Comparison of ENCODE assay signal across 17 cellular contexts in genomic region chr19:31334101-31334848, GRCh38. TPM values are rescaled to one million over a fixed set of nuclear protein-coding genes. Genes with fewer than 3 reads are reported as not detected.
DNase-seq lines count a peak whose midpoint lies in the region; ATAC-seq and TF ChIP-seq lines count a peak whose summit lies in the region.
"Had no signal": no experiment of that assay in that cellular context is flagged by ENCODE, and none has a peak within 500 bp of the region (broad histone marks: within the 10 kb centered on the region; RNA-seq: fewer than 3 reads in every experiment).

No MANE protein-coding gene starts in this region.

- H3K4me2 ChIP-seq in IMR-90 (ENCODE audit: low read depth, low read length) = peak overlapping the region; percentile 20; the same call in 1 of the 2 replicates

- peaks cover 10% of the 10 kb centered on the region for H3K36me3 ChIP-seq in IMR-90 (ENCODE audit: control insufficient read depth, insufficient read depth, low read length)

- peak overlapping the region; percentile 65 for H2BK20ac ChIP-seq in IMR-90 (ENCODE audit: low read depth, low read length)

- peak overlapping the region; percentile 73 for H2BK120ac ChIP-seq in IMR-90 (ENCODE audit: low read depth, low read length)

- H3K27me3 Mint-ChIP-seq in MCF 10A (ENCODE audit: insufficient read depth, unreplicated experiment) = no peaks in the 10 kb centered on the region
- H3K27me3 Mint-ChIP-seq in activated CD8-positive, alpha-beta T cell treated with anti-CD3 and anti-CD28 coated beads for 36 hours = peaks cover 18% of the 10 kb centered on the region

- H4K20me1 ChIP-seq in IMR-90 (ENCODE audit: insufficient read depth, low read length) = peaks cover 19% of the 10 kb centered on the region

- in situ Hi-C loops in IMR-90 (cut with MboI; ENCODE audit: low sequenced_read_pairs) = loop anchor here (25.0 kb wide), 1 partner anchor 1028 kb away; no protein-coding TSS in a partner anchor

- H2AK9ac ChIP-seq in IMR-90 (replicated peaks; ENCODE audit: low read depth, low read length, poor library complexity) = peak overlapping the region; percentile 47

- H2BK15ac ChIP-seq in IMR-90 (ENCODE audit: low read depth, low read length) = peak overlapping the region; percentile 74

- no peak overlapping the region for H3K56ac ChIP-seq in IMR-90 (ENCODE audit: extremely low read depth, insufficient read depth, low read length)

- peak overlapping the region; percentile 83 for H4K5ac ChIP-seq in IMR-90 (ENCODE audit: low read depth, low read length)

- H3K9me1 ChIP-seq in IMR-90 (ENCODE audit: insufficient read depth, low read length) = peaks cover 48% of the 10 kb centered on the region

- H3K4me1 Mint-ChIP-seq in MCF 10A (ENCODE audit: insufficient read depth, unreplicated experiment) = no peaks in the 10 kb centered on the region
- peaks cover 4% of the 10 kb centered on the region for H3K4me1 Mint-ChIP-seq in activated CD8-positive, alpha-beta T cell treated with anti-CD3 and anti-CD28 coated beads for 36 hours (ENCODE audit: low read depth)

- H3K4me1 ChIP-seq in IMR-90 (ENCODE audit: control insufficient read depth, insufficient read depth, low read length) (peaks cover 65% of the 10 kb centered on the region), foreskin keratinocyte (peaks cover 19% of the 10 kb centered on the region)

- CTCF ChIA-PET in IMR-90 (lab: Yijun Ruan, JAX) (interaction anchor here (1.4 kb wide), 1 partner anchor 13 kb away, joined by 3 read pairs; no protein-coding TSS in a partner anchor), MCF 10A (lab: Yijun Ruan, JAX) (interaction anchor here (0.5 to 0.6 kb wide), 2 partner anchors 384 to 1388 kb away, joined by 3 read pairs; no protein-coding TSS in a partner anchor)
- CTCF ChIA-PET in activated CD8-positive, alpha-beta T cell treated with anti-CD3 and anti-CD28 coated beads for 36 hours (lab: Charles Lee) = no interaction called here

- H3K4me3 ChIP-seq in AG10803 (ENCODE audit: low read length) (no peak overlapping the region), IMR-90 (ENCODE audit: insufficient read depth, low read depth, low read length) (no peak overlapping the region)
- H3K4me3 ChIP-seq: GM12878 had no signal

- TF ChIP-seq CTCF in AG10803 (conservative IDR thresholded peaks at IDR 0.05; ENCODE audit: low read length) (no peak), IMR-90 (conservative IDR thresholded peaks at IDR 0.05; ENCODE audit: low read depth, low read length) (no peak), MCF 10A (IDR thresholded peaks at IDR 0.05; ENCODE audit: unreplicated experiment) (no peak), foreskin keratinocyte (conservative IDR thresholded peaks at IDR 0.05) (no peak)
- TF ChIP-seq CTCF in activated CD8-positive, alpha-beta T cell treated with anti-CD3 and anti-CD28 coated beads for 36 hours (IDR thresholded peaks at IDR 0.05) = no peak

- peak overlapping the region; percentile 79 for H2AK5ac ChIP-seq in IMR-90 (ENCODE audit: low read depth, low read length)

- peak overlapping the region; percentile 36 to 61 for H4K8ac ChIP-seq in IMR-90 (ENCODE audit: low read depth in 2 of 2, low read length in 2 of 2)

- H3K27ac Mint-ChIP-seq in MCF 10A (ENCODE audit: low read depth, unreplicated experiment) = no peak overlapping the region
- H3K27ac Mint-ChIP-seq in activated CD8-positive, alpha-beta T cell treated with anti-CD3 and anti-CD28 coated beads for 36 hours = no peak overlapping the region
- H3K27ac Mint-ChIP-seq: activated CD4-positive, alpha-beta memory T cell treated with anti-CD3 and anti-CD28 coated beads for 36 hours; CD8-positive, alpha-beta memory T cell; endodermal cell had no signal

- no peak overlapping the region for H3K9ac ChIP-seq in IMR-90 (ENCODE audit: low read depth, low read length)

- H3K27ac ChIP-seq in IMR-90 (ENCODE audit: insufficient read depth, low read length) = peak overlapping the region; percentile 86
- no peak overlapping the region for H3K27ac ChIP-seq in foreskin keratinocyte

- BruUV-seq in IMR-90 (replicated peaks; lab: Mats Ljungman, UMichigan) (no TSS peak), MCF 10A (replicated peaks; lab: Mats Ljungman, UMichigan) (no TSS peak)

- H3K9me3 Mint-ChIP-seq in MCF 10A (ENCODE audit: unreplicated experiment) = peaks cover 22% of the 10 kb centered on the region
- no peaks in the 10 kb centered on the region for H3K9me3 Mint-ChIP-seq in activated CD8-positive, alpha-beta T cell treated with anti-CD3 and anti-CD28 coated beads for 36 hours
- H3K9me3 Mint-ChIP-seq: activated CD4-positive, alpha-beta memory T cell treated with anti-CD3 and anti-CD28 coated beads for 36 hours; activated naive CD4-positive, alpha-beta T cell treated with anti-CD3 and anti-CD28 coated beads, Interleukin-2, amount 50 U/mL, for 72 hours; activated T-cell treated with anti-CD3 and anti-CD28 coated beads, Interleukin-2, amount 50 U/mL, for 4 hours; CD8-positive, alpha-beta memory T cell; endodermal cell had no signal

- H3K23ac ChIP-seq in IMR-90 (ENCODE audit: low read depth, low read length) = peak overlapping the region; percentile 76

- peak overlapping the region; percentile 69 for H2BK5ac ChIP-seq in IMR-90 (ENCODE audit: low read depth, low read length, poor library complexity, severe bottlenecking)

- ATAC-seq in IMR-90 (ENCODE audit: low read depth) (no peak), foreskin keratinocyte (peak; percentile 83), HG03135 (IDR thresholded peaks at IDR 0.05; ENCODE audit: unreplicated experiment) (no peak)
- no peak for ATAC-seq in activated CD8-positive, alpha-beta T cell treated with anti-CD3 and anti-CD28 coated beads for 36 hours
- ATAC-seq: activated naive CD4-positive, alpha-beta T cell treated with anti-CD3 and anti-CD28 coated beads, Interleukin-2, amount 50 U/mL, for 72 hours; activated T-cell treated with anti-CD3 and anti-CD28 coated beads, Interleukin-2, amount 50 U/mL, for 4 hours; GM12878 had no signal

- H3K18ac ChIP-seq in IMR-90 (ENCODE audit: low read depth, low read length) = peak overlapping the region; percentile 70

- peaks cover 24 to 92% of the 10 kb centered on the region in 2 experiments for H3K79me1 ChIP-seq in IMR-90 (ENCODE audit: low read depth in 1 of 2, low read length in 2 of 2)

- H4K91ac ChIP-seq in IMR-90 (ENCODE audit: insufficient read depth, low read depth, low read length) = peak overlapping the region; percentile 74

- no CpG with 5 or more reads among the region's 7 CpGs for WGBS in IMR-90 (ENCODE audit: extremely low coverage in 2 of 2, insufficient read length in 1 of 2), 2 experiments

- no peak for TF ChIP-seq RAD21 in IMR-90 (IDR thresholded peaks at IDR 0.05; ENCODE audit: low read length)

- dilution Hi-C loops in IMR-90 (cut with HindIII; ENCODE audit: low sequenced_read_pairs, unreplicated experiment) = no loop called here

- H3K4me3 Mint-ChIP-seq in MCF 10A (ENCODE audit: unreplicated experiment) = no peak overlapping the region
- no peak overlapping the region for H3K4me3 Mint-ChIP-seq in activated CD8-positive, alpha-beta T cell treated with anti-CD3 and anti-CD28 coated beads for 36 hours
- H3K4me3 Mint-ChIP-seq: activated CD4-positive, alpha-beta memory T cell treated with anti-CD3 and anti-CD28 coated beads for 36 hours; activated T-cell treated with anti-CD3 and anti-CD28 coated beads, Interleukin-2, amount 50 U/mL, for 4 hours; CD8-positive, alpha-beta memory T cell; endodermal cell had no signal

- H3K9me3 ChIP-seq in IMR-90 (ENCODE audit: control insufficient read depth, insufficient read depth, low read length) = no peaks in the 10 kb centered on the region

- H3K14ac ChIP-seq in IMR-90 (replicated peaks; ENCODE audit: low read depth, low read length) = peak overlapping the region; percentile 71

- H3K36me3 Mint-ChIP-seq in MCF 10A (ENCODE audit: insufficient read depth, unreplicated experiment) = no peaks in the 10 kb centered on the region
- H3K36me3 Mint-ChIP-seq in activated CD8-positive, alpha-beta T cell treated with anti-CD3 and anti-CD28 coated beads for 36 hours (ENCODE audit: low read depth) = no peaks in the 10 kb centered on the region
- H3K36me3 Mint-ChIP-seq: activated CD4-positive, alpha-beta memory T cell treated with anti-CD3 and anti-CD28 coated beads for 36 hours; activated naive CD4-positive, alpha-beta T cell treated with anti-CD3 and anti-CD28 coated beads, Interleukin-2, amount 50 U/mL, for 72 hours had no signal

- no peak for TF ChIP-seq POLR2A in IMR-90 (IDR thresholded peaks at IDR 0.05; ENCODE audit: low read depth, low read length)

- peak overlapping the region; percentile 5 for H2AFZ ChIP-seq in IMR-90 (replicated peaks; ENCODE audit: low read length, poor library complexity)

- peak overlapping the region; percentile 92 for H3K4ac ChIP-seq in IMR-90 (ENCODE audit: low read depth, low read length)

- POLR2A ChIA-PET in IMR-90 (lab: Charles Lee; ENCODE audit: unreplicated experiment) = no interaction called here
- POLR2A ChIA-PET in MCF 10A (lab: Yijun Ruan, JAX) = no interaction called here
- POLR2A ChIA-PET in activated CD8-positive, alpha-beta T cell treated with anti-CD3 and anti-CD28 coated beads for 36 hours (lab: Charles Lee) = no interaction called here

- H3K27me3 ChIP-seq in IMR-90 (ENCODE audit: control insufficient read depth, insufficient read depth, low read length) (no peaks in the 10 kb centered on the region), foreskin keratinocyte (no peaks in the 10 kb centered on the region)

- intact Hi-C loops in IMR-90 (cut with micrococcal nuclease) (loop anchor here (5.0 kb wide), 1 partner anchor 112 kb away; no protein-coding TSS in a partner anchor), MCF 10A (cut with micrococcal nuclease) (no loop called here)
- intact Hi-C loops in activated CD8-positive, alpha-beta T cell treated with anti-CD3 and anti-CD28 coated beads for 36 hours (cut with micrococcal nuclease) = no loop called here

- DNase-seq in AG10803 (ENCODE audit: low read depth) (peak; percentile 62), IMR-90 (peak; percentile 74), MCF 10A (ENCODE audit: unreplicated experiment) (peak; percentile 4), foreskin keratinocyte (peak; percentile 74 to 86), NCI-H524 (lab: John Stamatoyannopoulos, UW) (no peak), NCI-H2171 treated with DMSO at 0.1 percent for 48 hours (lab: John Stamatoyannopoulos, UW) (no peak)
- no peak for DNase-seq in activated CD8-positive, alpha-beta T cell treated with anti-CD3 and anti-CD28 coated beads for 36 hours
- DNase-seq: activated CD4-positive, alpha-beta memory T cell treated with anti-CD3 and anti-CD28 coated beads for 36 hours; activated T-cell treated with anti-CD3 and anti-CD28 coated beads, Interleukin-2, amount 50 U/mL, for 4 hours; CD8-positive, alpha-beta memory T cell; NCI-H2029 treated with DMSO at 0.1 percent for 48 hours; NCI-H748 treated with DMSO at 0.1 percent for 48 hours; SW 1271 had no signal

TF ChIP-seq in IMR-90, 13 proteins besides CTCF, POLR2A, EP300 and RAD21 (continues in another document):
- TF ChIP-seq CEBPB (IDR thresholded peaks at IDR 0.05; ENCODE audit: low read depth, low read length) = peak; percentile 91

RNA-seq across cellular contexts. Expression of gene TSHZ3, which starts 15.0 kb away (rescaled TPM):
- total RNA-seq in IMR-90 (2012; rRNA removed) = 7.8 and 8.1 TPM in 2 replicates
- 12.6 and 13.0 TPM in 2 replicates for polyA plus RNA-seq in IMR-90 (2012; rRNA removed)
- 5.5 and 10.2 TPM in 2 replicates for polyA plus RNA-seq in IMR-90 (2012; cell fraction: cytosol; rRNA removed)
- polyA plus RNA-seq in IMR-90 (2012; cell fraction: nucleus; rRNA removed; ENCODE audit: low replicate concordance) = 29.6 and 33.4 TPM in 2 replicates
- not detected in 2 replicates for total RNA-seq in MCF 10A (2022)
- total RNA-seq in foreskin keratinocyte = 8.4 and 8.8 TPM in 2 replicates
- 3.1 and 3.4 TPM in 2 replicates for polyA plus RNA-seq in foreskin keratinocyte
- total RNA-seq in activated CD8-positive, alpha-beta T cell treated with anti-CD3 and anti-CD28 coated beads for 36 hours = under 1 TPM; 0.16 to 0.38 TPM
- polyA plus RNA-seq: GM12878 had no signal

Comparison
In these comparisons a context has a peak if more than half of its experiments do, and no peak if none do; other contexts are left out.
1. DNase-seq: peak in AG10803 (single experiment), IMR-90 (single experiment), MCF 10A (single experiment) and foreskin keratinocyte (2 of 2); none in activated CD8-positive, alpha-beta T cell treated with anti-CD3 and anti-CD28 coated beads for 36 hours (single experiment), NCI-H524 (0 of 2) and NCI-H2171 treated with DMSO at 0.1 percent for 48 hours (single experiment).